26 cellular contexts compared by ENCODE assay signal in genomic region chr5:69010443-69010842, GRCh38.
"Had no signal": no experiment of that assay in that cellular context is flagged by ENCODE, and none has a peak within 500 bp of the region (broad histone marks: within the 10 kb centered on the region; RNA-seq: fewer than 3 reads in every experiment).

No MANE protein-coding gene starts in this region.

- H3K4me3 ChIP-seq: adrenal gland, MG63, SJCRH30, SK-N-MC had no signal

- DNase-seq: activated CD4-positive, alpha-beta T cell treated with anti-CD3 and anti-CD28 coated beads, Interleukin-2, amount 10 ng/mL, durations not matched to agents 7 days and 5 days; activated CD4-positive, alpha-beta T cell treated with anti-CD3 and anti-CD28 coated beads, Interleukin-2, amount 50 U/mL, for 48 hours; activated CD8-positive, alpha-beta T cell treated with anti-CD3 and anti-CD28 coated beads, Interleukin-2, amount 10 ng/mL, durations not matched to agents 7 days and 5 days; activated gamma-delta T cell treated with Interleukin-2 at 50 U/mL for 16 hours; activated naive CD4-positive, alpha-beta T cell treated with anti-CD3 and anti-CD28 coated beads for 36 hours; activated T-cell treated with anti-CD3 and anti-CD28 coated beads for 4 hours; activated T-cell treated with anti-CD3 and anti-CD28 coated beads, Interleukin-2, amount 50 U/mL, for 4 hours; adrenal gland; caudate nucleus; Kasumi-1; KG1; MG63; NCI-H1048; NCI-H1105 treated with DMSO at 0.1 percent for 48 hours; NCI-H1436; NCI-H1694 treated with DMSO at 0.1 percent for 48 hours; NCI-H2029 treated with DMSO at 0.1 percent for 48 hours; NCI-H2107; NCI-H2171; NCI-H345; NCI-H524 treated with DMSO at 0.1 percent for 48 hours; SHP77; SJCRH30 had no signal

- ATAC-seq: activated CD8-positive, alpha-beta T cell treated with anti-CD3 and anti-CD28 coated beads, Interleukin-2, amount 10 ng/mL, durations not matched to agents 7 days and 5 days; activated naive CD4-positive, alpha-beta T cell treated with anti-CD3 and anti-CD28 coated beads, Interleukin-2, amount 50 U/mL, for 72 hours; activated T-cell treated with anti-CD3 and anti-CD28 coated beads, Interleukin-2, amount 50 U/mL, for 4 hours; Panc1 had no signal
